Comparison of ENCODE assay signal across 12 cellular contexts in genomic region chr18:26545335-26545734, GRCh38. TPM values are rescaled to one million over a fixed set of nuclear protein-coding genes. Genes with fewer than 3 reads are reported as not detected.
DNase-seq lines count a peak whose midpoint lies in the region; ATAC-seq, FAIRE-seq and TF ChIP-seq lines count a peak whose summit lies in the region.
"Had no signal": no experiment of that assay in that cellular context is flagged by ENCODE, and none has a peak within 500 bp of the region (broad histone marks: within the 10 kb centered on the region; RNA-seq: fewer than 3 reads in every experiment).

No MANE protein-coding gene starts in this region.

- H3K36me3 Mint-ChIP-seq in MCF 10A (ENCODE audit: insufficient read depth, unreplicated experiment): peaks cover 23% of the 10 kb centered on the region

- no peak overlapping the region for H2AFZ ChIP-seq in GM23248

- TF ChIP-seq POLR2A in A549 (IDR thresholded peaks at IDR 0.05; ENCODE audit: low read length): no peak

- H3K9me3 Mint-ChIP-seq in MCF 10A (ENCODE audit: unreplicated experiment): no peaks in the 10 kb centered on the region
- H3K9me3 Mint-ChIP-seq: activated naive CD8-positive, alpha-beta T cell treated with anti-CD3 and anti-CD28 coated beads, Interleukin-2, amount 10 ng/mL, durations not matched to agents 7 days and 5 days had no signal

- no peak for TF ChIP-seq RAD21 in A549 (conservative IDR thresholded peaks at IDR 0.05 in 1 of 2, IDR thresholded peaks at IDR 0.05 in 1 of 2)

- no peaks in the 10 kb centered on the region for H3K27me3 Mint-ChIP-seq in MCF 10A (ENCODE audit: insufficient read depth, unreplicated experiment)

- H3K4me1 Mint-ChIP-seq in MCF 10A (ENCODE audit: insufficient read depth, unreplicated experiment): peaks cover 43% of the 10 kb centered on the region

- BruUV-seq in MCF 10A (replicated peaks; lab: Mats Ljungman, UMichigan): no TSS peak

- no peak for TF ChIP-seq CTCF in A549 (IDR thresholded peaks at IDR 0.05)
- TF ChIP-seq CTCF in MCF 10A (IDR thresholded peaks at IDR 0.05; ENCODE audit: unreplicated experiment): no peak

- H3F3A ChIP-seq in GM23248 (ENCODE audit: insufficient read depth): peaks cover 7% of the 10 kb centered on the region; the same call in 1 of the 2 replicates

- peak overlapping the region; percentile 99 to 100; a peak in 5 of 6 replicates for H3K27ac ChIP-seq in A549
- no peak overlapping the region for H3K27ac ChIP-seq in GM23248

- WGBS in A549 (ENCODE audit: missing lambda C conversion rate): 4% methylated on average over 2 of the region's 2 CpGs
- 68 to 74% methylated on average over 2 of the region's 2 CpGs for WGBS in GM23248 (ENCODE audit: low coverage in 1 of 2, low lambda C conversion rate in 2 of 2, missing lambda C conversion rate in 2 of 2), 2 experiments

- DNase-seq in A549 (ENCODE audit: low read depth in 1 of 2, low spot score in 1 of 2) (no peak), GM23248 (no peak), MCF 10A (ENCODE audit: unreplicated experiment) (no peak), left kidney (ENCODE audit: low read depth, low spot score) (peak; percentile 43), anterior cingulate cortex (lab: John Stamatoyannopoulos, UW) (no peak), HT-29 (ENCODE audit: low spot score) (no peak), DMS 273 treated with DMSO at 0.1 percent for 48 hours (lab: John Stamatoyannopoulos, UW) (no peak)
- DNase-seq: activated naive CD8-positive, alpha-beta T cell treated with anti-CD3 and anti-CD28 coated beads, Interleukin-2, amount 10 ng/mL, durations not matched to agents 7 days and 5 days; SHP77; stimulated activated CD4-positive, alpha-beta T cell treated with anti-CD3 and anti-CD28 coated beads, Interleukin-4, amount 100 ng/mL, for 4 hours; stimulated activated naive CD4-positive, alpha-beta T cell treated with Interleukin-2 at 50 U/mL for 16 hours had no signal

- H3K36me3 ChIP-seq in GM23248 (ENCODE audit: low read depth): no peaks in the 10 kb centered on the region

- ATAC-seq in A549 (no peak), HG02798 (IDR thresholded peaks at IDR 0.05; ENCODE audit: poor library complexity, unreplicated experiment) (no peak)

- peak overlapping the region; percentile 51 for H3K27ac Mint-ChIP-seq in MCF 10A (ENCODE audit: low read depth, unreplicated experiment)
- H3K27ac Mint-ChIP-seq: activated naive CD8-positive, alpha-beta T cell treated with anti-CD3 and anti-CD28 coated beads, Interleukin-2, amount 10 ng/mL, durations not matched to agents 7 days and 5 days had no signal

- H3K4me2 ChIP-seq in A549 (peak overlapping the region; percentile 81), GM23248 (ENCODE audit: unreplicated experiment) (peak overlapping the region; percentile 30)

- intact Hi-C loops in MCF 10A (cut with micrococcal nuclease): loop anchor here (5.0 to 10.0 kb wide), 3 partner anchors 88 to 419 kb away; no protein-coding TSS in a partner anchor

- H3K79me2 ChIP-seq in GM23248 (ENCODE audit: insufficient read depth): peaks cover 57% of the 10 kb centered on the region

- POLR2A ChIA-PET in A549 (lab: Yijun Ruan, JAX): interaction anchor here (0.8 to 1.4 kb wide), 2 partner anchors 64 to 77 kb away, joined by 3 to 4 read pairs; no protein-coding TSS in a partner anchor
- POLR2A ChIA-PET in MCF 10A (lab: Yijun Ruan, JAX): interaction anchor here (0.6 to 10.1 kb wide), 11 partner anchors 11 to 161 kb away, joined by 3 to 108 read pairs (median 4); no protein-coding TSS in a partner anchor

- no peak for FAIRE-seq in A549 (lab: Jason Lieb, UNC)

- H3K4me3 Mint-ChIP-seq in MCF 10A (ENCODE audit: unreplicated experiment): peak overlapping the region; percentile 93
- H3K4me3 Mint-ChIP-seq: activated naive CD8-positive, alpha-beta T cell treated with anti-CD3 and anti-CD28 coated beads, Interleukin-2, amount 10 ng/mL, durations not matched to agents 7 days and 5 days had no signal

- no peak overlapping the region for H3K9ac ChIP-seq in GM23248

- H3K9me2 ChIP-seq in GM23248 (ENCODE audit: insufficient read depth): no peaks in the 10 kb centered on the region

- in situ Hi-C loops in GM23248 (cut with MboI): no loop called here

- 0 out of 2 replicates have a peak, but pooled peaks cover 8% of the 10 kb centered on the region for H4K20me1 ChIP-seq in GM23248 (ENCODE audit: insufficient read depth)

- H3K4me1 ChIP-seq in A549: peaks cover 47% of the 10 kb centered on the region
- H3K4me1 ChIP-seq in GM23248 (ENCODE audit: insufficient read depth): peaks cover 25% of the 10 kb centered on the region

- TF ChIP-seq EP300 in A549 (IDR thresholded peaks at IDR 0.05): no peak

- H3K27me3 ChIP-seq in GM23248 (replicated peaks; ENCODE audit: insufficient read depth): no peaks in the 10 kb centered on the region

- CTCF ChIA-PET in A549 (lab: Yijun Ruan, JAX) (no interaction called here), MCF 10A (lab: Yijun Ruan, JAX) (interaction anchor here (0.6 to 2.4 kb wide), 5 partner anchors 64 to 161 kb away, joined by 3 to 12 read pairs (median 3); no protein-coding TSS in a partner anchor)

- H3K4me3 ChIP-seq in A549 (peak overlapping the region; percentile 91), GM23248 (peak overlapping the region; percentile 30)

- H3K9me3 ChIP-seq in A549 (no peaks in the 10 kb centered on the region), GM23248 (ENCODE audit: low read depth) (no peaks in the 10 kb centered on the region)

TF ChIP-seq in A549, 52 proteins besides CTCF, POLR2A, EP300 and RAD21:
- no peak for TF ChIP-seq CHD2 (IDR thresholded peaks at IDR 0.05; ENCODE audit: low read length, partially characterized antibody)
- TF ChIP-seq ZC3H11A (IDR thresholded peaks at IDR 0.05): no peak
- no peak for TF ChIP-seq HOXB13 (CRISPR knock-in tag; IDR thresholded peaks at IDR 0.05; ENCODE audit: low read depth)
- no peak for TF ChIP-seq NPAS2 (CRISPR knock-in tag; IDR thresholded peaks at IDR 0.05; ENCODE audit: borderline replicate concordance)
- TF ChIP-seq SREBF2 (IDR thresholded peaks at IDR 0.05): no peak
- no peak for TF ChIP-seq CBX2 (IDR thresholded peaks at IDR 0.05; ENCODE audit: borderline replicate concordance, low read depth)
- TF ChIP-seq HDAC2 (IDR thresholded peaks at IDR 0.05): no peak

RNA-seq across cellular contexts. Expression of gene KCTD1, which starts 3.0 kb away (rescaled TPM):
- polyA plus RNA-seq in A549 (2011; rRNA removed) (21.1 and 26.1 TPM in 2 replicates), A549 (2017; fragmentation: RNase III; extraction: RNeasy Plus Mini Kit Qiagen cat#74134 plus additional on column Dnase treatment) (32.1 to 37.3 TPM (median 35.4 TPM) in 3 replicates), GM23248 (2016; fragmentation: Nextera tagmentation; extraction: Ambion mirVana) (5.0 and 5.7 TPM in 2 replicates)
- polyA plus RNA-seq in A549 (2012; cell fraction: cytosol; rRNA removed): 29.8 and 35.5 TPM in 2 replicates
- 20.9 and 33.2 TPM in 2 replicates for polyA plus RNA-seq in A549 (2012; cell fraction: nucleus; rRNA removed)
- polyA minus RNA-seq in A549 (2011; rRNA and poly(A)+ RNA removed): 33.6 and 34.5 TPM in 2 replicates
- 14.9 and 17.9 TPM in 2 replicates for total RNA-seq in GM23248 (2014; rRNA removed; shearing (Covaris generic))
- total RNA-seq in MCF 10A (2022): 29.5 and 37.9 TPM in 2 replicates
- 23.4 and 29.5 TPM in 2 replicates for total RNA-seq in HT-29 (2014; rRNA removed; shearing (Covaris generic))
